Comparison of ENCODE assay signal across 25 cellular contexts in the genomic region with DNA sequence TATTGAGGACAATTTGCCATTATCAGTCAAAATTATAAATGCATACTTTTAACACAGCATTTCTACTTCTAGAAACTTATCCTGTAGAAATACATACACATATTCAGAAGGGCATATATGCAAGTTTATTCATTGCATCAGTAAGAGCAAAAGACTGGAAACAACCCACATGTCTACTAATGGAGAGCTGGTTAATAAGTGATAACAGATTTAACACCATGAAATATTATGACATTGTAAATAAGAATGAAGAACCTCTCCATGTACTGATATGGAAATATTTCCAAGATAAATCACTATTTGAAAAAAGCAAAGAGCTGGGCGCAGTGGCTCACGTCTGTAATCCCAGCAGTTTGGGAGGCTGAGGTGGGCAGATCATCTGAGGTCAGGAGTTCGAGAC. TPM values are rescaled to one million over a fixed set of nuclear protein-coding genes. Genes with fewer than 3 reads are reported as not detected.
"Had no signal": no experiment of that assay in that cellular context is flagged by ENCODE, and none has a peak within 500 bp of the region (broad histone marks: within the 10 kb centered on the region; RNA-seq: fewer than 3 reads in every experiment).

No MANE protein-coding gene starts in this region.

- H3K9me3 ChIP-seq: neutrophil, prostate gland, right lobe of liver, sigmoid colon, stomach, thoracic aorta, thyroid gland, tibial nerve, upper lobe of left lung, vagina had no signal

- DNase-seq: naive thymus-derived CD8-positive, alpha-beta T cell; nephron progenitor cell; nucleus accumbens; posterior cingulate gyrus; right cardiac atrium; right lobe of liver; sigmoid colon; stimulated activated CD4-positive, alpha-beta T cell treated with anti-CD3 and anti-CD28 coated beads, Interleukin-15, amount 100 ng/mL, for 24 hours; stimulated activated CD4-positive, alpha-beta T cell treated with anti-CD3 and anti-CD28 coated beads, Interleukin-2, amount 100 ng/mL, for 24 hours; stimulated activated CD4-positive, alpha-beta T cell treated with anti-CD3 and anti-CD28 coated beads, Interleukin-2, amount 100 ng/mL, for 48 hours; stimulated activated CD4-positive, alpha-beta T cell treated with anti-CD3 and anti-CD28 coated beads, Interleukin-4, amount 100 ng/mL, for 24 hours; stimulated activated naive B cell treated with anti-CD40 and anti-IgM and Interleukin-4, amounts not matched to agents 10 μg/mL and 1 μg/mL and 100 μg/mL, for 72 hours; stimulated activated naive CD4-positive, alpha-beta T cell treated with Interleukin-2 at 50 U/mL for 16 hours; stomach; thyroid gland; trophoblast cell; upper lobe of left lung had no signal

- H3K27ac ChIP-seq: neutrophil, parathyroid adenoma, prostate gland, right lobe of liver, sigmoid colon, stomach, thoracic aorta, thyroid gland, tibial nerve, upper lobe of left lung, vagina had no signal

- H3K36me3 ChIP-seq: neutrophil, prostate gland, right lobe of liver, sigmoid colon, stomach, thoracic aorta, thyroid gland, tibial nerve, upper lobe of left lung, vagina had no signal

- H3K4me1 ChIP-seq: parathyroid adenoma, prostate gland, sigmoid colon, stomach, tibial nerve, upper lobe of left lung, vagina had no signal

- H3K27me3 ChIP-seq: neutrophil, right lobe of liver, sigmoid colon, stomach, thyroid gland, tibial nerve, upper lobe of left lung, vagina had no signal

- ATAC-seq: naive thymus-derived CD8-positive, alpha-beta T cell; natural killer cell treated with Interleukin-12 subunit alpha and Interleukin-12 subunit beta and Interleukin-15 and Interleukin-18, amount 100 ng/mL, for 72 hours; right cardiac atrium; right lobe of liver; stimulated activated effector memory CD8-positive, alpha-beta T cell treated with anti-CD3 and anti-CD28 coated beads, Interleukin-12 subunit alpha, Interleukin-12 subunit beta, amount 100 ng/mL, for 72 hours; stimulated activated naive B cell treated with anti-CD40 and anti-IgM and Interleukin-4, amounts not matched to agents 10 μg/mL and 1 μg/mL and 100 μg/mL, for 72 hours had no signal

- H3K4me3 ChIP-seq: prostate gland, right lobe of liver, sigmoid colon, stomach, thoracic aorta, thyroid gland, tibial nerve, upper lobe of left lung, vagina had no signal

RNA-seq across cellular contexts. Expression of a gene that starts 54.5 kb away (rescaled TPM):
- total RNA-seq: naive thymus-derived CD8-positive, alpha-beta T cell had no signal
